ENCODE assay signal across 19 cellular contexts in the genomic region with DNA sequence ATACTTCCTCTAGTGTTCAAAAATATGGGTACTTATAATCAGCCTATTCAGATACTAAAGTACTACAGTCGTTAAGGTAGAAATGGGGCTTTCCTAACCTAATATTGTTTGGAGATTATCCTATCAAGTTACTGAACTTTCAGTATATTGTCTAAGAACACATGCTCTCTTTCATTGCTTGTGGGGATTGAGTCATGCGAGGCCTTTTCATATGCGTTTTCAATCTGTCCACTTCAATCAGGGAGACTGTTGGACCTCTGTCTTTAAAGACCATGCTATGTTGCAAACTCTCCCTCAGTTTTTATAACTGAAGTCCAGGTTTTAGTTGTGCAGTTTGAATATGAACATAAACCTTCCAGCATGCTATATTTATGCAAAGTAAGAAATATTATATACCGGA. TPM values are rescaled to one million over a fixed set of nuclear protein-coding genes. Genes with fewer than 3 reads are reported as not detected.
DNase-seq lines count a peak whose midpoint lies in the region; ATAC-seq and TF ChIP-seq lines count a peak whose summit lies in the region.
"Had no signal": no experiment of that assay in that cellular context is flagged by ENCODE, and none has a peak within 500 bp of the region (broad histone marks: within the 10 kb centered on the region; RNA-seq: fewer than 3 reads in every experiment).

No MANE protein-coding gene starts in this region.

- H3K4me1 Mint-ChIP-seq in osteocyte (ENCODE audit: unreplicated experiment), result peaks cover 24% of the 10 kb centered on the region
- H3K4me1 Mint-ChIP-seq in activated T-helper 2 cell treated with anti-CD3 and anti-CD28 coated beads, Interferon-gamma antibody, Interleukin-2, Interleukin-4, amounts not matched to agents 10 μg/mL and 5 μg/mL and 100 μg/mL, durations not matched to agents 14 hours and 24 hours and 36 hours (ENCODE audit: low read depth), result no peaks in the 10 kb centered on the region
- H3K4me1 Mint-ChIP-seq: neural crest cell, WTC11 had no signal

- H3K27me3 Mint-ChIP-seq in osteocyte (ENCODE audit: unreplicated experiment), result no peaks in the 10 kb centered on the region
- H3K27me3 Mint-ChIP-seq in activated T-helper 2 cell treated with anti-CD3 and anti-CD28 coated beads, Interferon-gamma antibody, Interleukin-2, Interleukin-4, amounts not matched to agents 10 μg/mL and 5 μg/mL and 100 μg/mL, durations not matched to agents 14 hours and 24 hours and 36 hours (ENCODE audit: low read depth), result no peaks in the 10 kb centered on the region
- H3K27me3 Mint-ChIP-seq: activated CD4-positive, alpha-beta memory T cell treated with anti-CD3 and anti-CD28 coated beads for 36 hours; activated T-cell treated with anti-CD3 and anti-CD28 coated beads, Interleukin-2, amount 50 U/mL, for 24 hours; dendritic cell treated with granulocyte-macrophage colony-stimulating factor and Interleukin-4, amounts not matched to agents 40 ng/mL and 50 ng/mL, for 4 days had no signal

- H3K4me1 ChIP-seq in HAP-1 (peaks cover 28% of the 10 kb centered on the region), SJCRH30 (peaks cover 13% of the 10 kb centered on the region; the same call in 1 of the 2 replicates)
- H3K4me1 ChIP-seq: right atrium auricular region had no signal

- H3K27ac Mint-ChIP-seq in osteocyte (ENCODE audit: unreplicated experiment), result peak overlapping the region; percentile 62
- no peak overlapping the region for H3K27ac Mint-ChIP-seq in activated T-helper 2 cell treated with anti-CD3 and anti-CD28 coated beads, Interferon-gamma antibody, Interleukin-2, Interleukin-4, amounts not matched to agents 10 μg/mL and 5 μg/mL and 100 μg/mL, durations not matched to agents 14 hours and 24 hours and 36 hours
- H3K27ac Mint-ChIP-seq: activated CD4-positive, alpha-beta memory T cell treated with anti-CD3 and anti-CD28 coated beads for 36 hours; activated T-cell treated with anti-CD3 and anti-CD28 coated beads, Interleukin-2, amount 50 U/mL, for 24 hours; dendritic cell treated with granulocyte-macrophage colony-stimulating factor and Interleukin-4, amounts not matched to agents 40 ng/mL and 50 ng/mL, for 4 days; WTC11 had no signal

- intact Hi-C loops in posterior cingulate gyrus (cut with DNase I), result no loop called here
- intact Hi-C loops in activated T-helper 2 cell treated with anti-CD3 and anti-CD28 coated beads, Interferon-gamma antibody, Interleukin-2, Interleukin-4, amounts not matched to agents 10 μg/mL and 5 μg/mL and 100 μg/mL, durations not matched to agents 14 hours and 24 hours and 36 hours (cut with micrococcal nuclease), result no loop called here

- H3K9me3 Mint-ChIP-seq in osteocyte (ENCODE audit: unreplicated experiment), result no peaks in the 10 kb centered on the region
- no peaks in the 10 kb centered on the region for H3K9me3 Mint-ChIP-seq in activated T-helper 2 cell treated with anti-CD3 and anti-CD28 coated beads, Interferon-gamma antibody, Interleukin-2, Interleukin-4, amounts not matched to agents 10 μg/mL and 5 μg/mL and 100 μg/mL, durations not matched to agents 14 hours and 24 hours and 36 hours
- H3K9me3 Mint-ChIP-seq: activated T-cell treated with anti-CD3 and anti-CD28 coated beads, Interleukin-2, amount 50 U/mL, for 24 hours; dendritic cell treated with granulocyte-macrophage colony-stimulating factor and Interleukin-4, amounts not matched to agents 40 ng/mL and 50 ng/mL, for 4 days; neural crest cell had no signal

- TF ChIP-seq CTCF in epithelial cell of esophagus (IDR thresholded peaks at IDR 0.05; ENCODE audit: insufficient read depth, low read depth, low read length, missing control alignments), result no peak
- TF ChIP-seq CTCF in osteocyte (IDR thresholded peaks at IDR 0.05), result no peak

- no peak overlapping the region for H3K4me3 Mint-ChIP-seq in osteocyte (ENCODE audit: unreplicated experiment)
- H3K4me3 Mint-ChIP-seq in activated T-helper 2 cell treated with anti-CD3 and anti-CD28 coated beads, Interferon-gamma antibody, Interleukin-2, Interleukin-4, amounts not matched to agents 10 μg/mL and 5 μg/mL and 100 μg/mL, durations not matched to agents 14 hours and 24 hours and 36 hours (ENCODE audit: low read depth), result no peak overlapping the region
- H3K4me3 Mint-ChIP-seq: activated CD4-positive, alpha-beta memory T cell treated with anti-CD3 and anti-CD28 coated beads for 36 hours; activated T-cell treated with anti-CD3 and anti-CD28 coated beads, Interleukin-2, amount 50 U/mL, for 24 hours; dendritic cell treated with granulocyte-macrophage colony-stimulating factor and Interleukin-4, amounts not matched to agents 40 ng/mL and 50 ng/mL, for 4 days; neural crest cell; WTC11 had no signal

- H3K9me3 ChIP-seq in HAP-1 (no peaks in the 10 kb centered on the region), SJCRH30 (replicated peaks) (no peaks in the 10 kb centered on the region)
- H3K9me3 ChIP-seq: right atrium auricular region had no signal

- no peaks in the 10 kb centered on the region for H3K36me3 ChIP-seq in HAP-1 (replicated peaks)
- no peaks in the 10 kb centered on the region for H3K36me3 ChIP-seq in SJCRH30
- H3K36me3 ChIP-seq: brain microvascular endothelial cell, right atrium auricular region had no signal

- ATAC-seq in HG03439 (IDR thresholded peaks at IDR 0.05; ENCODE audit: unreplicated experiment), result no peak
- ATAC-seq: WTC11 had no signal

- H3K4me3 ChIP-seq in HAP-1 (no peak overlapping the region), SJCRH30 (no peak overlapping the region), epithelial cell of esophagus (ENCODE audit: low read length) (no peak overlapping the region)
- H3K4me3 ChIP-seq: right atrium auricular region had no signal

- peak overlapping the region; percentile 23 for H3K27ac ChIP-seq in SJCRH30
- H3K27ac ChIP-seq in caudate nucleus (ENCODE audit: low read depth, low read length), result no peak overlapping the region
- H3K27ac ChIP-seq: brain microvascular endothelial cell, right atrium auricular region had no signal

- no peaks in the 10 kb centered on the region for H3K27me3 ChIP-seq in HAP-1 (ENCODE audit: low read depth)
- no peaks in the 10 kb centered on the region for H3K27me3 ChIP-seq in SJCRH30
- H3K27me3 ChIP-seq: brain microvascular endothelial cell, right atrium auricular region had no signal

- in situ Hi-C loops in HAP-1 (cut with MboI; ENCODE audit: low sequenced_read_pairs), result no loop called here

- peak; percentile 65 to 100 for DNase-seq in HAP-1 (ENCODE audit: low spot score in 2 of 2)
- peak; percentile 45 to 81 for DNase-seq in SJCRH30
- peak; percentile 18 for DNase-seq in epithelial cell of esophagus (ENCODE audit: low read depth)
- DNase-seq in osteocyte (ENCODE audit: extremely low spot score, unreplicated experiment), result no peak
- no peak for DNase-seq in posterior cingulate gyrus
- no peak for DNase-seq in activated T-helper 2 cell treated with anti-CD3 and anti-CD28 coated beads, Interferon-gamma antibody, Interleukin-2, Interleukin-4, amounts not matched to agents 10 μg/mL and 5 μg/mL and 100 μg/mL, durations not matched to agents 14 hours and 24 hours and 36 hours (ENCODE audit: low spot score)
- DNase-seq in caudate nucleus (lab: John Stamatoyannopoulos, UW), result no peak
- DNase-seq: activated CD4-positive, alpha-beta memory T cell treated with anti-CD3 and anti-CD28 coated beads for 36 hours; activated naive CD4-positive, alpha-beta T cell treated with anti-CD3 and anti-CD28 coated beads, Interleukin-2, amount 50 U/mL, for 16 hours; activated T-cell treated with anti-CD3 and anti-CD28 coated beads, Interleukin-2, amount 50 U/mL, for 24 hours; brain microvascular endothelial cell; DMS79 treated with DMSO at 0.1 percent for 48 hours; Kasumi-1 had no signal

- peaks cover 4% of the 10 kb centered on the region for H3K36me3 Mint-ChIP-seq in osteocyte (ENCODE audit: unreplicated experiment)
- H3K36me3 Mint-ChIP-seq in activated T-helper 2 cell treated with anti-CD3 and anti-CD28 coated beads, Interferon-gamma antibody, Interleukin-2, Interleukin-4, amounts not matched to agents 10 μg/mL and 5 μg/mL and 100 μg/mL, durations not matched to agents 14 hours and 24 hours and 36 hours (ENCODE audit: low read depth), result no peaks in the 10 kb centered on the region
- H3K36me3 Mint-ChIP-seq: activated CD4-positive, alpha-beta memory T cell treated with anti-CD3 and anti-CD28 coated beads for 36 hours; WTC11 had no signal

RNA-seq across cellular contexts. Expression of gene PRR16, which starts 15.0 kb away (rescaled TPM):
- total RNA-seq in SJCRH30 (2014; rRNA removed; shearing (Covaris generic)), result 0.20 and 0.84 TPM in 2 replicates
- total RNA-seq in osteocyte, result 18.3 and 20.9 TPM in 2 replicates
- total RNA-seq in activated T-helper 2 cell treated with anti-CD3 and anti-CD28 coated beads, Interferon-gamma antibody, Interleukin-2, Interleukin-4, amounts not matched to agents 10 μg/mL and 5 μg/mL and 100 μg/mL, durations not matched to agents 14 hours and 24 hours and 36 hours, result not detected in 2 replicates
- total RNA-seq: activated CD4-positive, alpha-beta memory T cell treated with anti-CD3 and anti-CD28 coated beads for 36 hours; neural crest cell; T-helper 2 cell treated with Interferon-gamma antibody and Interleukin-4, amounts not matched to agents 100 ng/mL and 5 ng/mL, for 36 hours had no signal

Comparison
In these comparisons a context has a peak if more than half of its experiments do, and no peak if none do; other contexts are left out.
1. DNase-seq: peak in HAP-1 (2 of 2), SJCRH30 (2 of 2) and epithelial cell of esophagus (single experiment); none in osteocyte (single experiment), posterior cingulate gyrus (0 of 10), activated T-helper 2 cell treated with anti-CD3 and anti-CD28 coated beads, Interferon-gamma antibody, Interleukin-2, Interleukin-4, amounts not matched to agents 10 μg/mL and 5 μg/mL and 100 μg/mL, durations not matched to agents 14 hours and 24 hours and 36 hours (single experiment) and caudate nucleus (0 of 61).
2. RNA of gene PRR16, which starts 15.0 kb away (total RNA-seq): 18.3 to 20.9 TPM in osteocyte; 0.20 to 0.84 TPM in SJCRH30 and not detected in activated T-helper 2 cell treated with anti-CD3 and anti-CD28 coated beads, Interferon-gamma antibody, Interleukin-2, Interleukin-4, amounts not matched to agents 10 μg/mL and 5 μg/mL and 100 μg/mL, durations not matched to agents 14 hours and 24 hours and 36 hours; every median in the first group is over 10 times any median in the second.